ENCODE assay signal across 12 cellular contexts in the genomic region with DNA sequence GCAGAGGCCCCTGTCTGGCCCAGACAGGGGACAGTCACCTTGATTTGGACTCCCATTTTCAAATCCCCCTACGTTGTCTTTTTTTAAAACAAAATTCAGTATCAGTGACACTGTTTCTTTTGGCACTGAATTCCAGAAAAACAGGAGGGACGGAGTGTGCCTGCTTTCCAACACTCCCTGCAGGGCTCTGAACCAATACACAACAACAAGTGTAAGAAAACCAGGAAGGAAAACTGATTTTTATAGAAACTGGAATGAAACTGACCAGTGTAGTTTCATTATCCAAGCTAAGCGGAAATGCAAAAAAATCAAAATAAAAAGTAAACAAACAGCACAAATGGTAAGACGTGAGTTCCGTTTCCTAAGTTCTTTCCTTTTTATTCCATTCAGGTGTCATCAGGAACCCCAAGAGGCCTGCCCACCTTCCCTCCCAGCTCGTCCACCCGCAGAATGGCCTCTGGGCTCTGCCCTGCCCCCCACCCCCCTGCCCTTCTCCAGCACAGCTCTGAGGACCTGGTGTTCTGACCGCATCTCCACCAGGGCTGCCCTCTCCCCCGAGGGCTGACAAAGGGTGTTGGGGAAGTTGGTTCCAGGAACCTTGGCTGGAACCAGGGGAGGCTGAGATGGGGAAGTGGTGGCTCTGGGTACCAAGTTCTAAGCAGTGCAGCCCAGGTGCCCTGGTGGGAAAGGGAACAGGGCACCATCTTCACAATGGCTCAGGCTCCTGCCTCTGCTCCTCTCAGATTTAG.
"Had no signal": no experiment of that assay in that cellular context is flagged by ENCODE, and none has a peak within 500 bp of the region (broad histone marks: within the 10 kb centered on the region; RNA-seq: fewer than 3 reads in every experiment).

No MANE protein-coding gene starts in this region.

- DNase-seq: activated CD4-positive, alpha-beta T cell treated with anti-CD3 and anti-CD28 coated beads, Interleukin-2, amount 50 U/mL, for 1 hour; activated CD8-positive, alpha-beta memory T cell treated with anti-CD3 and anti-CD28 coated beads for 24 hours; activated naive CD8-positive, alpha-beta T cell treated with anti-CD3 and anti-CD28 coated beads, Interleukin-2, amount 10 ng/mL, durations not matched to agents 7 days and 5 days; endodermal cell; immature natural killer cell; mucosa of descending colon; naive thymus-derived CD4-positive, alpha-beta T cell; stimulated activated CD4-positive, alpha-beta T cell treated with anti-CD3 and anti-CD28 coated beads, Interleukin-15, amount 100 ng/mL, for 24 hours; stimulated activated CD4-positive, alpha-beta T cell treated with anti-CD3 and anti-CD28 coated beads, Interleukin-4, amount 100 ng/mL, for 1 hour; stimulated activated naive B cell treated with anti-CD40 and anti-IgM and Interleukin-4, amounts not matched to agents 10 μg/mL and 1 μg/mL and 100 μg/mL, for 72 hours had no signal

- H3K4me3 ChIP-seq: lung, mucosa of descending colon had no signal

- ATAC-seq: mucosa of descending colon; naive thymus-derived CD4-positive, alpha-beta T cell; stimulated activated naive B cell treated with anti-CD40 and anti-IgM and Interleukin-4, amounts not matched to agents 10 μg/mL and 1 μg/mL and 100 μg/mL, for 72 hours had no signal

- FAIRE-seq: frontal cortex had no signal

- H3K9me3 ChIP-seq: mucosa of descending colon had no signal
